In the genomic region with DNA sequence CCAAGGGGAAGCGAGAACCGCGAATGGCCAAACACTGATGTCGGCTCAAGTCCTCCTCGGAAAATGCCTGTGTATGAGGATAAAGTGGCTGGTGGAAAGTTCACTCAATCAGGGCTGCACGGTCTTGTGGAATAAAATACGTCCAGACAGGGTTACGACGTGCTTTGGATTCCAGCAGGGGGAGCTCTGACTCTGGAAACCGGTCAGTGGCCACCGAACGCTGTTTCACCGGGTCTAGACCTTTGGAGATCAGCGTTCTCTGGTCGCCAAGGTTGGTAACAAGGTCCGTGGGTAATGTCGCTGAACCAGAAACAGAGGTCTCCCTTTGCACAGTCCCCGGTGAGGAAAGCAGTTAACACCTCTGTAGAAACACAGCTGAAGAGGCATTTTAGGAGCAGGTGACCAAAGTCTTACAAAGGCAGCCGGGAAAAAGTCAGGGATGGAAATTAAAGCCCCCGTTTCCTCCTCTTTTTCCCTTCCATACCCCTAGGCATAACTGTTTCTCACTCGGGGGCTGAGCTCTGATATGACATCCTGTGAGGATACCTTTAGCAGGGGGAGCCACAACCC, we compare ENCODE assay signal across 8 cellular contexts. TPM values are rescaled to one million over a fixed set of nuclear protein-coding genes. Genes with fewer than 3 reads are reported as not detected.
DNase-seq lines count a peak whose midpoint lies in the region; ATAC-seq and TF ChIP-seq lines count a peak whose summit lies in the region.

No MANE protein-coding gene starts in this region.

- no peak overlapping the region for H3K27ac Mint-ChIP-seq in activated CD4-positive, alpha-beta T cell treated with anti-CD3 and anti-CD28 coated beads, Interleukin-2, amount 10 ng/mL, durations not matched to agents 24 days and 14 days

- ATAC-seq in HG03175 (IDR thresholded peaks at IDR 0.05; ENCODE audit: unreplicated experiment) (peak; percentile 77), right lobe of liver (peak; percentile 98 to 99 (median 98)), HG03025 (IDR thresholded peaks at IDR 0.05; ENCODE audit: low FRiP score, unreplicated experiment) (no peak)

- DNase-seq in GM10248 (ENCODE audit: extremely low spot score): peak; percentile 76
- peak; percentile 91 to 94 for DNase-seq in NCI-H524 (lab: John Stamatoyannopoulos, UW)
- DNase-seq in activated CD4-positive, alpha-beta T cell treated with anti-CD3 and anti-CD28 coated beads, Interleukin-2, amount 10 ng/mL, durations not matched to agents 24 days and 14 days: peak; percentile 92
- DNase-seq in dermis blood vessel endothelial cell: peak; percentile 90
- peak; percentile 71 to 80 (median 74) for DNase-seq in right lobe of liver
- DNase-seq in stimulated activated CD4-positive, alpha-beta T cell treated with anti-CD3 and anti-CD28 coated beads, TNF-alpha, amount 100 ng/mL, for 24 hours (ENCODE audit: low read depth in 3 of 3): peak; percentile 52 to 67 (median 55)

- H3K9me3 ChIP-seq in right lobe of liver: no peaks in the 10 kb centered on the region

- H3K36me3 Mint-ChIP-seq in activated CD4-positive, alpha-beta T cell treated with anti-CD3 and anti-CD28 coated beads, Interleukin-2, amount 10 ng/mL, durations not matched to agents 24 days and 14 days (ENCODE audit: low read depth): no peaks in the 10 kb centered on the region

- H3K9me3 Mint-ChIP-seq in activated CD4-positive, alpha-beta T cell treated with anti-CD3 and anti-CD28 coated beads, Interleukin-2, amount 10 ng/mL, durations not matched to agents 24 days and 14 days: no peaks in the 10 kb centered on the region

- intact Hi-C loops in activated CD4-positive, alpha-beta T cell treated with anti-CD3 and anti-CD28 coated beads, Interleukin-2, amount 10 ng/mL, durations not matched to agents 24 days and 14 days (cut with micrococcal nuclease): loop anchor here (1.0 to 2.0 kb wide), 3 partner anchors 47 to 939 kb away; no protein-coding TSS in a partner anchor
- intact Hi-C loops in right lobe of liver (cut with DNase I): no loop called here

- peak; percentile 79 for TF ChIP-seq CTCF in GM10248 (IDR thresholded peaks at IDR 0.05; ENCODE audit: control extremely low read depth, extremely low read depth, low read depth, missing control alignments)
- TF ChIP-seq CTCF in right lobe of liver (IDR thresholded peaks at IDR 0.05): peak; percentile 74 to 89 (median 76)

- H3K4me1 Mint-ChIP-seq in activated CD4-positive, alpha-beta T cell treated with anti-CD3 and anti-CD28 coated beads, Interleukin-2, amount 10 ng/mL, durations not matched to agents 24 days and 14 days: peaks cover 5% of the 10 kb centered on the region

- no peaks in the 10 kb centered on the region for H3K4me1 ChIP-seq in right lobe of liver

- WGBS in right lobe of liver (ENCODE audit: insufficient coverage, low coverage, low lambda C conversion rate, missing lambda C conversion rate): 7% methylated on average over 12 of the region's 21 CpGs

- H3K4me3 ChIP-seq in right lobe of liver: no peak overlapping the region

- no peak overlapping the region for H3K4me3 Mint-ChIP-seq in activated CD4-positive, alpha-beta T cell treated with anti-CD3 and anti-CD28 coated beads, Interleukin-2, amount 10 ng/mL, durations not matched to agents 24 days and 14 days

- no peaks in the 10 kb centered on the region for H3K36me3 ChIP-seq in right lobe of liver

- H3K27ac ChIP-seq in right lobe of liver: no peak overlapping the region

- peaks cover 58% of the 10 kb centered on the region for H3K27me3 Mint-ChIP-seq in activated CD4-positive, alpha-beta T cell treated with anti-CD3 and anti-CD28 coated beads, Interleukin-2, amount 10 ng/mL, durations not matched to agents 24 days and 14 days

- no peak for TF ChIP-seq POLR2A in right lobe of liver (IDR thresholded peaks at IDR 0.05)

- POLR2A ChIA-PET in GM10248 (lab: Yijun Ruan, JAX): no interaction called here

- H3K27me3 ChIP-seq in right lobe of liver: peaks cover 0 to 13% of the 10 kb centered on the region in 2 donors

- CTCF ChIA-PET in GM10248 (lab: Yijun Ruan, JAX): interaction anchor here (0.6 to 4.7 kb wide), 41 partner anchors 8 to 1144 kb away, joined by 3 to 53 read pairs (median 4); no protein-coding TSS in a partner anchor

RNA-seq across cellular contexts. Expression of a gene that starts 47.8 kb away (rescaled TPM):
- total RNA-seq in activated CD4-positive, alpha-beta T cell treated with anti-CD3 and anti-CD28 coated beads, Interleukin-2, amount 10 ng/mL, durations not matched to agents 24 days and 14 days: 116 and 118 TPM in 2 replicates
- 5.4 and 13.2 TPM in 2 replicates for total RNA-seq in dermis blood vessel endothelial cell
- total RNA-seq in right lobe of liver: under 1 TPM in 5 of 6 experiments, not detected in 1; 0.09 to 0.37 (median 0.20) TPM
